In the genomic region with DNA sequence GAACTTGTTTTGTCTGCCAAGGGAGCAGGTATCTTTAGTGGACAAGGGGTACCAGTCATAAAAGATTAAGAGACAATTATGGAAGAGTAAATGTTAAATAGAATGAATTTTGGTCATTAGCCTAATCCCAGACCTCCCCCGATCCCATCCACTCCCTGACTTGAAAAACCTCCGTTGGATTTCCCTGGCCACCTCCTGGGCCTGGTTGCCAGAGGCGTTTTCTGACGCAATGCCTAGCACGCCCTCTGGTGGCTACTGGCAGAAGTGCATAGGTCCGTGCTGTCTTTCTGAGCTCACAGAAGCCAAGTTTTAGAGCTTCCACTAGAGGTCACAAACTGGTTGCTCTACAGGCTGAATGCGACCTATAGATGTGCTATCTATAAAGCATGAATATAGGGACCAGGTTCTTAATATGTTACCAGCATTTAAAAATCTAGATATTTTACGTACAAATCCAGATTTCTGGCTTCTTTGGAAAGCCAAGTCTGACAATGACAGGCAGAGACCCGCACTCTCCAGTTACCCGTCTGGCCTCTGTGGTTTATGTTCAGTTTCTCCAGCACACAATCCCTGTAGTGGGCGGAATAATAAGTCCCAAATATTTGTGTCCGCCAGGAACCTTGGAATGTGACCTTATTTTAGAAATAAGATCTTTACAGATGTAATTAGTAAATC, we compare ENCODE assay signal across 8 cellular contexts. TPM values are rescaled to one million over a fixed set of nuclear protein-coding genes. Genes with fewer than 3 reads are reported as not detected.
A peak's percentile ranks its signal among the peaks of the same experiment; 100 is the strongest.
DNase-seq lines count a peak whose midpoint lies in the region; ATAC-seq, FAIRE-seq and TF ChIP-seq lines count a peak whose summit lies in the region.

No MANE protein-coding gene starts in this region.

- H3K4me3 Mint-ChIP-seq in activated CD8-positive, alpha-beta T cell treated with anti-CD3 and anti-CD28 coated beads for 36 hours = no peak overlapping the region

- intact Hi-C loops in activated CD8-positive, alpha-beta T cell treated with anti-CD3 and anti-CD28 coated beads for 36 hours (cut with micrococcal nuclease) = loop anchor here (5.0 kb wide), 1 partner anchor 151 kb away; no protein-coding TSS in a partner anchor

- no peak overlapping the region for H3K27ac ChIP-seq in lung (ENCODE audit: low read depth in 1 of 2, low read length in 1 of 2)

- H3K36me3 ChIP-seq in lung (ENCODE audit: control insufficient read depth in 2 of 2, insufficient read depth in 2 of 2, low read length in 2 of 2) = no peaks in the 10 kb centered on the region

- H3K4me1 Mint-ChIP-seq in activated CD8-positive, alpha-beta T cell treated with anti-CD3 and anti-CD28 coated beads for 36 hours (ENCODE audit: low read depth) = peaks cover 15% of the 10 kb centered on the region

- WGBS in lung, 2 donors = 30 to 31% methylated on average over 12 of the region's 12 CpGs

- TF ChIP-seq CTCF in activated CD8-positive, alpha-beta T cell treated with anti-CD3 and anti-CD28 coated beads for 36 hours (IDR thresholded peaks at IDR 0.05) = peak; percentile 97
- TF ChIP-seq CTCF in lung (IDR thresholded peaks at IDR 0.05; ENCODE audit: control extremely low read depth, extremely low read depth) = peak; percentile 100

- CTCF ChIA-PET in activated CD8-positive, alpha-beta T cell treated with anti-CD3 and anti-CD28 coated beads for 36 hours (lab: Charles Lee) = interaction anchor here (0.5 to 7.7 kb wide), 99 partner anchors 9 to 1445 kb away, joined by 3 to 129 read pairs (median 4); a partner anchor contains a TSS

- POLR2A ChIA-PET in activated CD8-positive, alpha-beta T cell treated with anti-CD3 and anti-CD28 coated beads for 36 hours (lab: Charles Lee) = interaction anchor here (1.5 kb wide), 1 partner anchor 291 kb away, joined by 4 read pairs; no protein-coding TSS in a partner anchor

- H3K36me3 Mint-ChIP-seq in activated CD8-positive, alpha-beta T cell treated with anti-CD3 and anti-CD28 coated beads for 36 hours (ENCODE audit: low read depth) = no peaks in the 10 kb centered on the region

- H3K27me3 Mint-ChIP-seq in activated CD8-positive, alpha-beta T cell treated with anti-CD3 and anti-CD28 coated beads for 36 hours = no peaks in the 10 kb centered on the region

- no peak for FAIRE-seq in HTR-8/SVneo (lab: Jason Lieb, UNC)

- peak; percentile 93 for DNase-seq in HTR-8/SVneo (ENCODE audit: insufficient read length, low spot score)
- peak; percentile 28 for DNase-seq in NK-92 (lab: John Stamatoyannopoulos, UW; ENCODE audit: unreplicated experiment)
- peak; percentile 95 for DNase-seq in activated CD8-positive, alpha-beta T cell treated with anti-CD3 and anti-CD28 coated beads for 36 hours
- peak; percentile 81 for DNase-seq in effector CD4-positive, alpha-beta T cell
- DNase-seq in lung (ENCODE audit: low spot score) = peak; percentile 89
- DNase-seq in stimulated activated CD8-positive, alpha-beta memory T cell treated with anti-CD3 and anti-CD28 coated beads, Interleukin-12 subunit alpha, Interleukin-12 subunit beta, amount 100 ng/mL, for 24 hours (ENCODE audit: extremely low read depth) = peak; percentile 62

- H3K4me3 ChIP-seq in lung = no peak overlapping the region

- no peaks in the 10 kb centered on the region for H3K4me1 ChIP-seq in lung (ENCODE audit: control insufficient read depth in 2 of 2, insufficient read depth in 2 of 2, low read length in 2 of 2)

- H3K9me3 Mint-ChIP-seq in activated CD8-positive, alpha-beta T cell treated with anti-CD3 and anti-CD28 coated beads for 36 hours = no peaks in the 10 kb centered on the region

- H3K9me3 ChIP-seq in lung (ENCODE audit: control insufficient read depth in 2 of 2, insufficient read depth in 1 of 2, low read length in 1 of 2) = peaks cover 0 to 2% of the 10 kb centered on the region in 2 donors

- H3K27ac Mint-ChIP-seq in activated CD8-positive, alpha-beta T cell treated with anti-CD3 and anti-CD28 coated beads for 36 hours = no peak overlapping the region

- ATAC-seq in GM18502 (IDR thresholded peaks at IDR 0.05; ENCODE audit: poor library complexity, unreplicated experiment) = peak; percentile 60
- peak; percentile 98 for ATAC-seq in activated CD8-positive, alpha-beta T cell treated with anti-CD3 and anti-CD28 coated beads for 36 hours
- peak; percentile 93 for ATAC-seq in lung (ENCODE audit: insufficient read depth, low FRiP score)
- no peak for ATAC-seq in HG02840 (IDR thresholded peaks at IDR 0.05; ENCODE audit: low FRiP score, unreplicated experiment)

- H3K27me3 ChIP-seq in lung (ENCODE audit: control insufficient read depth, insufficient read depth) = no peaks in the 10 kb centered on the region

RNA-seq across cellular contexts. Expression of a gene that starts 39.8 kb away (rescaled TPM):
- total RNA-seq in activated CD8-positive, alpha-beta T cell treated with anti-CD3 and anti-CD28 coated beads for 36 hours = 100 to 1,000 TPM; 134 to 135 TPM
- total RNA-seq in lung = 100 to 1,000 TPM in 1 of 2 donors, 10 to 100 TPM in 1; 24.1 to 103 TPM
- 10 to 100 TPM; 34.1 to 86.0 TPM for polyA plus RNA-seq in lung

Comparison
In these comparisons a context has a peak if more than half of its experiments do, and no peak if none do; other contexts are left out.
1. DNase-seq: peak in every context shown above with its lines; median percentile 95 in activated CD8-positive, alpha-beta T cell treated with anti-CD3 and anti-CD28 coated beads for 36 hours; 93 in HTR-8/SVneo; 89 in lung; 81 in effector CD4-positive, alpha-beta T cell; 62 in stimulated activated CD8-positive, alpha-beta memory T cell treated with anti-CD3 and anti-CD28 coated beads, Interleukin-12 subunit alpha, Interleukin-12 subunit beta, amount 100 ng/mL, for 24 hours; 28 in NK-92.